Comparison of ENCODE assay signal across 1 cellular context in genomic region chr19:18155095-18156087, GRCh38.
TF ChIP-seq lines count a peak whose summit lies in the region.

No MANE protein-coding gene starts in this region.

TF ChIP-seq in GM12878, 131 proteins besides CTCF, POLR2A, EP300 and RAD21:
- TF ChIP-seq LARP7 (IDR thresholded peaks at IDR 0.05) (no peak), ZNF24 (IDR thresholded peaks at IDR 0.05) (no peak), HDAC6 (IDR thresholded peaks at IDR 0.05; ENCODE audit: unreplicated experiment) (no peak), HDGF (IDR thresholded peaks at IDR 0.05) (no peak), PRDM15 (CRISPR knock-in tag; IDR thresholded peaks at IDR 0.05) (no peak)
